Comparison of ENCODE assay signal across 8 cellular contexts in the genomic region with DNA sequence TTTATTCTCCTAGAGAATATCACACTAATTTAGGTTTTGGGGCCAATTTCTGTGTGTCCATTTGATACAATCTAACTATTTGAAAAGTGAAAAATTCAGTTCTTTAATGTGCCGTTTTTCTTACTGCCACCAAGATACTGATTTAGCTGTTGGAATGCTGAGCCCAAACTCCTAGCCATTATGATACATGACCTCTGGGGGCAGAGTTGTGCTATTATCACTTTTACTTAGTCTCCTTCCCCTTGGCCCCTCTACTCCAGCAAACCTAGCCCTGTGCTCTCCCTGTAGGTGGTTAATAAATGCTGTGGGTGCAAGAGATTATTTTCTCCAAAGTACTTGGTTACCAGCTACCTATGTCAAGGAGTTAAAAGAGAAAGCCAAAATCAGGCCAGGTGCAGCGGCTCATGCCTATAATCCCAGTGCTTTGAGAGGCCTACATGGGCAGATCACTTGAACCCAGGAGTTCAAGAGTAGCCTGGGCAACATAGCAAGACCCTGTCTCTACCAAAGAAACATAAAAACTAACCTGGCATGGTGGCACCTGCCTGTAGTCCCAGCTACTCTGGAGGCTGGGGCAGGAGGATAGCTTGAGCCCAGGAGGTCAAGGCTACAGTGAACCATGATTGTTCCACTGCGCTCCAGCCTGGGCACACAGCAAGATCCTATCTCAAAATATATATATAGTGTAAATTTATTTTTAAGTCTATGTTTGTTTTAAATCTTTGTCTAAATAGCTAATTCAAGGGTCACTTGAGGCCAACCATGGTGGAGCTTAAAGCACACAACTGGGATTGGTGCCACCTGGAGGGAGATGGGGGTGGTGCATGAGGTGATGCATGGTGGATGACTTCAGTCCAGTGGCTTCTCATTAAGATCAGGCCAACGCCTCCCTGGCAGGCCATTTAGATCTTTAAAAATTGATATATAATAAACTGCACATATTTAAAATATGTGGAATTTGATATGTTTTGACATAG.
DNase-seq lines count a peak whose midpoint lies in the region; ATAC-seq and TF ChIP-seq lines count a peak whose summit lies in the region.

No MANE protein-coding gene starts in this region.

- DNase-seq in EL (peak; percentile 36), esophagus muscularis mucosa (ENCODE audit: extremely low spot score) (no peak), renal cortical epithelial cell (ENCODE audit: low read depth) (peak; percentile 50)

- no peaks in the 10 kb centered on the region for H3K4me1 ChIP-seq in esophagus muscularis mucosa

- H3K9me3 ChIP-seq in esophagus muscularis mucosa = no peaks in the 10 kb centered on the region

- TF ChIP-seq POLR2A in esophagus muscularis mucosa (IDR thresholded peaks at IDR 0.05; ENCODE audit: low read depth) = no peak

- ATAC-seq in HG03354 (IDR thresholded peaks at IDR 0.05; ENCODE audit: poor library complexity, severe bottlenecking, unreplicated experiment) (peak; percentile 75), GM21390 (IDR thresholded peaks at IDR 0.05; ENCODE audit: unreplicated experiment) (no peak), GM21381 (IDR thresholded peaks at IDR 0.05; ENCODE audit: unreplicated experiment) (no peak), GM21723 (IDR thresholded peaks at IDR 0.05; ENCODE audit: unreplicated experiment) (no peak)

- H3K4me3 ChIP-seq in WI38 (ENCODE audit: low read depth, low read length) = no peak overlapping the region
- H3K4me3 ChIP-seq in esophagus muscularis mucosa = no peak overlapping the region

- TF ChIP-seq CTCF in WI38 (IDR thresholded peaks at IDR 0.05; ENCODE audit: low read depth, low read length) (peak; percentile 24; the same call in 1 of the 2 replicates), esophagus muscularis mucosa (IDR thresholded peaks at IDR 0.05) (peak; percentile 33 to 61 (median 56))

- no peaks in the 10 kb centered on the region for H3K36me3 ChIP-seq in esophagus muscularis mucosa

- no peaks in the 10 kb centered on the region for H3K27me3 ChIP-seq in esophagus muscularis mucosa

- intact Hi-C loops in esophagus muscularis mucosa (cut with DNase I) = loop anchor here (2.0 kb wide), 1 partner anchor 167 kb away; no protein-coding TSS in a partner anchor

- 82% methylated on average over 4 of the region's 4 CpGs for WGBS in esophagus muscularis mucosa

- no peak for TF ChIP-seq EP300 in esophagus muscularis mucosa (IDR thresholded peaks at IDR 0.05)

- H3K27ac ChIP-seq in esophagus muscularis mucosa (replicated peaks in 1 of 4) = no peak overlapping the region
